Comparison of ENCODE assay signal across 1 cellular context in the genomic region with DNA sequence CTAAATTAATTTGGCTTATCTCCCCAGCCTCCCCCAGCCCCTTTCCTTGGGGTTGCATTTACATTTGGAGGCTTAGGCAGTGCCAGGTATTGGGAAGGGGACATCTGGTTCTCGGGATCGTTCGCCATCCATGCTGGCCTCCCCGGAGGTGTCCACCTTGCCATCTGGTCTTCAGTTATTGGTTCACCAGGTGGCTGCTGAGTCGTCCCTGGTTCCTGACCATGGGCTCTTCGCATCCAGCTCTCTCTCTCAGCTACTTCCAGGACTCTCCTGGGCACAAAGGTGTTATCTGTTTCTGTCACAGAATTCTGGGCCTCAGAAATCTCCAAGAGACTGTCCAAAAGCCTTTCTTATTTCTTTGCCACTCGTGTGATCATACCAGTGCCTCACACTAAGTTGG.
TF ChIP-seq lines count a peak whose summit lies in the region.

No MANE protein-coding gene starts in this region.

TF ChIP-seq in GM23338, 12 proteins besides CTCF, POLR2A, EP300 and RAD21 (continued from another document):
- TF ChIP-seq REST (IDR thresholded peaks at IDR 0.05; ENCODE audit: unreplicated experiment) (no peak), POLR2AphosphoS5 (IDR thresholded peaks at IDR 0.05; ENCODE audit: low read depth) (no peak), ZNF462 (CRISPR knock-in tag; IDR thresholded peaks at IDR 0.05) (no peak), ZNF114 (CRISPR knock-in tag; IDR thresholded peaks at IDR 0.05) (no peak)
TF ChIP-seq in GM23338: peak in this region for 0.
